1 cellular context compared by ENCODE assay signal in genomic region chr4:152536545-152537182, GRCh38.
A peak's percentile ranks its signal among the peaks of the same experiment; 100 is the strongest.
TF ChIP-seq lines count a peak whose summit lies in the region.

No MANE protein-coding gene starts in this region.

TF ChIP-seq in GM12878, 131 proteins besides CTCF, POLR2A, EP300 and RAD21 (continued from another document and continues in another):
- TF ChIP-seq, protein P1, sequence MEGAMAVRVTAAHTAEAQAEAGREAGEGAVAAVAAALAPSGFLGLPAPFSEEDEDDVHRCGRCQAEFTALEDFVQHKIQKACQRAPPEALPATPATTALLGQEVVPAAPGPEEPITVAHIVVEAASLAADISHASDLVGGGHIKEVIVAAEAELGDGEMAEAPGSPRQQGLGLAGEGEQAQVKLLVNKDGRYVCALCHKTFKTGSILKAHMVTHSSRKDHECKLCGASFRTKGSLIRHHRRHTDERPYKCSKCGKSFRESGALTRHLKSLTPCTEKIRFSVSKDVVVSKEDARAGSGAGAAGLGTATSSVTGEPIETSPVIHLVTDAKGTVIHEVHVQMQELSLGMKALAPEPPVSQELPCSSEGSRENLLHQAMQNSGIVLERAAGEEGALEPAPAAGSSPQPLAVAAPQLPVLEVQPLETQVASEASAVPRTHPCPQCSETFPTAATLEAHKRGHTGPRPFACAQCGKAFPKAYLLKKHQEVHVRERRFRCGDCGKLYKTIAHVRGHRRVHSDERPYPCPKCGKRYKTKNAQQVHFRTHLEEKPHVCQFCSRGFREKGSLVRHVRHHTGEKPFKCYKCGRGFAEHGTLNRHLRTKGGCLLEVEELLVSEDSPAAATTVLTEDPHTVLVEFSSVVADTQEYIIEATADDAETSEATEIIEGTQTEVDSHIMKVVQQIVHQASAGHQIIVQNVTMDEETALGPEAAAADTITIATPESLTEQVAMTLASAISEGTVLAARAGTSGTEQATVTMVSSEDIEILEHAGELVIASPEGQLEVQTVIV (IDR thresholded peaks at IDR 0.05; ENCODE audit: borderline replicate concordance, partially characterized antibody), result no peak
- TF ChIP-seq ZBTB33 (IDR thresholded peaks at IDR 0.05), result no peak
- no peak for TF ChIP-seq CREB1 (IDR thresholded peaks at IDR 0.05; ENCODE audit: low read depth)
- no peak for TF ChIP-seq FOS (IDR thresholded peaks at IDR 0.05; ENCODE audit: borderline replicate concordance, extremely low read depth, insufficient read length)
- TF ChIP-seq ATF2 (IDR thresholded peaks at IDR 0.05; ENCODE audit: low read length), result no peak; the same call in 1 of the 2 replicates
- peak; percentile 10; the same call in 1 of the 2 replicates for TF ChIP-seq YY1 (IDR thresholded peaks at IDR 0.05; ENCODE audit: low read depth, low read length)
- peak; percentile 57 for TF ChIP-seq MYC (IDR thresholded peaks at IDR 0.05; ENCODE audit: insufficient read depth, insufficient read length, insufficient replicate concordance, low read length, severe bottlenecking)
- TF ChIP-seq RELB (IDR thresholded peaks at IDR 0.05; ENCODE audit: low read depth), result no peak
- TF ChIP-seq REST (IDR thresholded peaks at IDR 0.05; ENCODE audit: low read depth, low read length), result no peak
- TF ChIP-seq FOXK2 (IDR thresholded peaks at IDR 0.05), result no peak
- TF ChIP-seq ZNF217 (IDR thresholded peaks at IDR 0.05), result 0 out of 2 replicates have a peak, but pooled peaks have one; percentile 23
- no peak for TF ChIP-seq SREBF1 (IDR thresholded peaks at IDR 0.05; ENCODE audit: low read length)
- TF ChIP-seq ASH2L (IDR thresholded peaks at IDR 0.05; ENCODE audit: borderline replicate concordance, low read depth), result no peak
- peak; percentile 99 for TF ChIP-seq ZNF24 (IDR thresholded peaks at IDR 0.05)
- TF ChIP-seq MEF2A (IDR thresholded peaks at IDR 0.05; ENCODE audit: insufficient read depth, low read depth, low read length), result no peak
- no peak for TF ChIP-seq SREBF2 (IDR thresholded peaks at IDR 0.05; ENCODE audit: low read length)
- peak; percentile 16; the same call in 1 of the 2 replicates for TF ChIP-seq CBFB (IDR thresholded peaks at IDR 0.05; ENCODE audit: low read depth)
- peak; percentile 35; the same call in 1 of the 2 replicates for TF ChIP-seq IKZF1 (conservative IDR thresholded peaks at IDR 0.05)
- TF ChIP-seq SIN3A (IDR thresholded peaks at IDR 0.05; ENCODE audit: low read depth, low read length), result peak; percentile 81; the same call in 1 of the 2 replicates
- 0 out of 2 replicates have a peak, but pooled peaks have one; percentile 3 for TF ChIP-seq TCF12 (IDR thresholded peaks at IDR 0.05; ENCODE audit: low read depth, low read length)
- peak; percentile 17; the same call in 1 of the 2 replicates for TF ChIP-seq EED (IDR thresholded peaks at IDR 0.05; ENCODE audit: low read depth)
- TF ChIP-seq E2F8 (IDR thresholded peaks at IDR 0.05; ENCODE audit: low read depth, partially characterized antibody), result no peak
- TF ChIP-seq NFXL1 (IDR thresholded peaks at IDR 0.05; ENCODE audit: borderline replicate concordance), result no peak
- 0 out of 2 replicates have a peak, but pooled peaks have one; percentile 1 for TF ChIP-seq SMC3 (IDR thresholded peaks at IDR 0.05; ENCODE audit: borderline replicate concordance, low read length)
- TF ChIP-seq SRF (IDR thresholded peaks at IDR 0.05; ENCODE audit: low read depth in 2 of 2, low read length in 2 of 2), result no peak
- no peak for TF ChIP-seq ZNF622 (IDR thresholded peaks at IDR 0.05)
- TF ChIP-seq SP1 (IDR thresholded peaks at IDR 0.05; ENCODE audit: low read depth, low read length), result no peak
- no peak for TF ChIP-seq ETV6 (conservative IDR thresholded peaks at IDR 0.05 in 1 of 2, IDR thresholded peaks at IDR 0.05 in 1 of 2; ENCODE audit: borderline replicate concordance in 1 of 2, low read depth in 1 of 2)
- no peak for TF ChIP-seq NBN (IDR thresholded peaks at IDR 0.05)
- peak; percentile 30; the same call in 1 of the 2 replicates for TF ChIP-seq TARDBP (IDR thresholded peaks at IDR 0.05; ENCODE audit: borderline replicate concordance)
- peak; percentile 33; the same call in 1 of the 2 replicates for TF ChIP-seq SMAD5 (IDR thresholded peaks at IDR 0.05; ENCODE audit: low read depth)
- peak; percentile 40 to 71; a peak in 2 of 4 replicates for TF ChIP-seq IKZF2 (IDR thresholded peaks at IDR 0.05)
- peak; percentile 82 for TF ChIP-seq NKRF (conservative IDR thresholded peaks at IDR 0.05)
- no peak for TF ChIP-seq FOXM1 (IDR thresholded peaks at IDR 0.05; ENCODE audit: low read depth, low read length)
- TF ChIP-seq POLR2AphosphoS5 (IDR thresholded peaks at IDR 0.05; ENCODE audit: low read length), result no peak; the same call in 1 of the 2 replicates
- TF ChIP-seq, protein P2, sequence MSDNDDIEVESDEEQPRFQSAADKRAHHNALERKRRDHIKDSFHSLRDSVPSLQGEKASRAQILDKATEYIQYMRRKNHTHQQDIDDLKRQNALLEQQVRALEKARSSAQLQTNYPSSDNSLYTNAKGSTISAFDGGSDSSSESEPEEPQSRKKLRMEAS (IDR thresholded peaks at IDR 0.05; ENCODE audit: low read depth, low read length), result peak; percentile 55
- peak; percentile 70 to 75 for TF ChIP-seq BHLHE40 (IDR thresholded peaks at IDR 0.05; ENCODE audit: borderline replicate concordance in 1 of 2, low read depth in 2 of 2, low read length in 1 of 2)
- no peak for TF ChIP-seq CREM (IDR thresholded peaks at IDR 0.05; ENCODE audit: low read depth)
- peak; percentile 3; the same call in 1 of the 2 replicates for TF ChIP-seq RUNX3 (IDR thresholded peaks at IDR 0.05; ENCODE audit: low read length)
- TF ChIP-seq RCOR1 (conservative IDR thresholded peaks at IDR 0.05; ENCODE audit: low read depth, low read length), result no peak
- TF ChIP-seq JUND (IDR thresholded peaks at IDR 0.05; ENCODE audit: low read depth, low read length), result no peak
- TF ChIP-seq, protein P3, sequence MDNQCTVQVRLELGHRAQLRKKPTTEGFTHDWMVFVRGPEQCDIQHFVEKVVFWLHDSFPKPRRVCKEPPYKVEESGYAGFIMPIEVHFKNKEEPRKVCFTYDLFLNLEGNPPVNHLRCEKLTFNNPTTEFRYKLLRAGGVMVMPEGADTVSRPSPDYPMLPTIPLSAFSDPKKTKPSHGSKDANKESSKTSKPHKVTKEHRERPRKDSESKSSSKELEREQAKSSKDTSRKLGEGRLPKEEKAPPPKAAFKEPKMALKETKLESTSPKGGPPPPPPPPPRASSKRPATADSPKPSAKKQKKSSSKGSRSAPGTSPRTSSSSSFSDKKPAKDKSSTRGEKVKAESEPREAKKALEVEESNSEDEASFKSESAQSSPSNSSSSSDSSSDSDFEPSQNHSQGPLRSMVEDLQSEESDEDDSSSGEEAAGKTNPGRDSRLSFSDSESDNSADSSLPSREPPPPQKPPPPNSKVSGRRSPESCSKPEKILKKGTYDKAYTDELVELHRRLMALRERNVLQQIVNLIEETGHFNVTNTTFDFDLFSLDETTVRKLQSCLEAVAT (IDR thresholded peaks at IDR 0.05), result peak; percentile 75; the same call in 1 of the 2 replicates
- no peak for TF ChIP-seq HDAC6 (IDR thresholded peaks at IDR 0.05; ENCODE audit: unreplicated experiment)
- no peak for TF ChIP-seq ZZZ3 (IDR thresholded peaks at IDR 0.05; ENCODE audit: control insufficient read depth, insufficient read length, low read depth)
